ENCODE assay signal across 5 cellular contexts in the genomic region with DNA sequence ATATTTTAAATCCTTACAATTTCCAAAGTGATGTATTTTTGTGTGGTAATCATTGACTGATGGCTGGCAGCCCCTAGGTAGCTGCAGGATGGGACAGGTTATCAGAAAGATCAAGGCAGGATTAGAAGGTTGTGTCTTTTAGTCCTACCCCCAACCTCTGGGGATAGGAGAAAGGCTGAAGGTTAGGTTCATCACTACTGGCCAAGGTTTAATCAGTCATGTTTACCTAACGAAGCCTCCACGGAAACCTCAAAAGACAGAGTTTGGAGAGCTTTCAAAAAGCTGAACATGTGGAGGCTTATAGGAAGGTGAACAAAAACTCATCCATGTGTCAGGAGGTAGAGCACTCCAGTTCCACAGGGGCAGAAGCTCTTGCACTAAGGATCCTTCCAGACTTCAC.
"Had no signal": no experiment of that assay in that cellular context is flagged by ENCODE, and none has a peak within 500 bp of the region (broad histone marks: within the 10 kb centered on the region; RNA-seq: fewer than 3 reads in every experiment).

No MANE protein-coding gene starts in this region.

- H2AFZ ChIP-seq: GM23338 had no signal

- H3K4me3 Mint-ChIP-seq: GM23338, H9, IgD-negative memory B cell had no signal

- H3K4me1 Mint-ChIP-seq: GM23338, H9 had no signal

- DNase-seq: H9, HCEC 1CT, KBM-7 had no signal

- H3K4me3 ChIP-seq: GM23338 had no signal

- H3K27ac Mint-ChIP-seq: GM23338, H9, IgD-negative memory B cell had no signal

- ATAC-seq: GM23338 had no signal

- H3K4me2 ChIP-seq: GM23338 had no signal
